In the genomic region with DNA sequence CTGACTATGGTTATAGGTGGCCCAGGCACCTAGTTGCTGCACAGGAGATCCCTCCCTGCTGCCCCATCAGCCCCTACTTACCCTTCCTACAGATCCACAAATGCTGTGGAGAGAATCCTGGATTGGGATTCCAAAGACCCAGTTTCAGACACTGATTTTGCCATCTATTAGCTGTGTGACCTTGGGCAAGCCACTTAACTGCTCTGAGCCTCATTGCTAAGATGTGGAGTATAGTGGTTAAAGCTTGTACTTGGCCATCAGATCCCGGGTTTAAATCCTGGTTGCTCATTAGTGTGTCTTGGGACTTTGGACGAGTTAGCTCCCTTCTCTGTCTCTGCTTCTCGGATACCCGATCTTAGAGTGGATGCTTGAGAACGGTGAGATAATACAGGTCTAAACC, we compare ENCODE assay signal across 31 cellular contexts. TPM values are rescaled to one million over a fixed set of nuclear protein-coding genes. Genes with fewer than 3 reads are reported as not detected.
"Had no signal": no experiment of that assay in that cellular context is flagged by ENCODE, and none has a peak within 500 bp of the region (broad histone marks: within the 10 kb centered on the region; RNA-seq: fewer than 3 reads in every experiment).

No MANE protein-coding gene starts in this region.

- FAIRE-seq: colon had no signal

- H3K27me3 ChIP-seq: adrenal gland, body of pancreas, esophagus muscularis mucosa, foreskin keratinocyte, gastrocnemius medialis, heart left ventricle had no signal

- H3K4me1 ChIP-seq: adrenal gland, body of pancreas, foreskin keratinocyte had no signal

- H3K4me3 ChIP-seq: adrenal gland, body of pancreas, esophagus muscularis mucosa, gastrocnemius medialis, heart left ventricle had no signal

- ATAC-seq: activated CD4-positive, alpha-beta T cell treated with anti-CD3 and anti-CD28 coated beads for 36 hours; activated CD8-positive, alpha-beta memory T cell treated with anti-CD3 and anti-CD28 coated beads, Interleukin-2, amount 10 ng/mL, durations not matched to agents 7 days and 5 days; activated CD8-positive, alpha-beta T cell treated with anti-CD3 and anti-CD28 coated beads, Interleukin-2, amount 10 ng/mL, durations not matched to agents 7 days and 5 days; activated naive CD8-positive, alpha-beta T cell treated with anti-CD3 and anti-CD28 coated beads, Interleukin-2, amount 50 U/mL, for 24 hours; body of pancreas; effector memory CD8-positive, alpha-beta T cell; foreskin keratinocyte; gastrocnemius medialis had no signal

- H3K9me3 ChIP-seq: adrenal gland, body of pancreas, esophagus muscularis mucosa, gastrocnemius medialis, heart left ventricle had no signal

- H3K36me3 ChIP-seq: adrenal gland, esophagus muscularis mucosa, gastrocnemius medialis, heart left ventricle had no signal

- H3K27ac ChIP-seq: adrenal gland, body of pancreas, esophagus muscularis mucosa, foreskin keratinocyte, gastrocnemius medialis, heart left ventricle had no signal

- DNase-seq: activated CD4-positive, alpha-beta memory T cell treated with anti-CD3 and anti-CD28 coated beads for 36 hours; activated CD4-positive, alpha-beta T cell treated with anti-CD3 and anti-CD28 coated beads for 36 hours; activated CD4-positive, alpha-beta T cell treated with anti-CD3 and anti-CD28 coated beads, Interleukin-2, amount 10 ng/mL, durations not matched to agents 24 days and 14 days; activated CD4-positive, CD25-positive, alpha-beta regulatory T cell; activated CD4-positive, CD25-positive, alpha-beta regulatory T cell treated with anti-CD3 and anti-CD28 coated beads, Interleukin-2, amount 50 U/mL, for 72 hours; activated CD8-positive, alpha-beta memory T cell treated with anti-CD3 and anti-CD28 coated beads, Interleukin-2, amount 10 ng/mL, durations not matched to agents 7 days and 5 days; activated CD8-positive, alpha-beta memory T cell treated with anti-CD3 and anti-CD28 coated beads, Interleukin-2, amount 50 U/mL, for 4 hours; activated CD8-positive, alpha-beta T cell treated with anti-CD3 and anti-CD28 coated beads, Interleukin-2, amount 10 ng/mL, durations not matched to agents 7 days and 5 days; activated effector memory CD4-positive, alpha-beta T cell treated with anti-CD3 and anti-CD28 coated beads, Interleukin-2, amount 50 U/mL, for 16 hours; activated naive CD4-positive, alpha-beta T cell treated with anti-CD3 and anti-CD28 coated beads for 36 hours; activated naive CD8-positive, alpha-beta T cell treated with anti-CD3 and anti-CD28 coated beads for 36 hours; activated naive CD8-positive, alpha-beta T cell treated with anti-CD3 and anti-CD28 coated beads, Interleukin-2, amount 50 U/mL, for 24 hours; activated T-cell treated with anti-CD3 and anti-CD28 coated beads, Interleukin-2, amount 50 U/mL, for 1 hour; activated T-cell treated with anti-CD3 and anti-CD28 coated beads, Interleukin-2, amount 50 U/mL, for 48 hours; adrenal gland; amygdala; aorta; body of pancreas; cortex of kidney; dermis blood vessel endothelial cell; effector CD4-positive, alpha-beta T cell; effector memory CD8-positive, alpha-beta T cell; erythroblast; foreskin keratinocyte; gastrocnemius medialis; glutamatergic neuron; heart left ventricle had no signal

RNA-seq across cellular contexts. Expression of gene PROX2, which starts 16.2 kb away (rescaled TPM):
- total RNA-seq: activated CD4-positive, alpha-beta T cell treated with anti-CD3 and anti-CD28 coated beads, Interleukin-2, amount 10 ng/mL, durations not matched to agents 24 days and 14 days; activated T-helper 1 cell treated with anti-CD3 and anti-CD28 coated beads, Interleukin-12 subunit alpha, Interleukin-12 subunit beta, Interleukin-2, Interleukin-4 antibody, amounts not matched to agents 30 ng/mL and 10 ng/mL and 1 ng/mL, durations not matched to agents 14 hours and 24 hours and 36 hours; adrenal gland; aorta; chondrocyte; dermis blood vessel endothelial cell; esophagus muscularis mucosa; foreskin keratinocyte; gastrocnemius medialis; heart left ventricle had no signal
- polyA plus RNA-seq: aorta, foreskin keratinocyte, heart left ventricle had no signal
